1 cellular context compared by ENCODE assay signal in genomic region chr7:139703468-139704307, GRCh38.
TF ChIP-seq lines count a peak whose summit lies in the region.

No MANE protein-coding gene starts in this region.

TF ChIP-seq in H1, 55 proteins besides CTCF, POLR2A, EP300 and RAD21 (continued from another document):
- TF ChIP-seq CHD7 (IDR thresholded peaks at IDR 0.05; ENCODE audit: insufficient replicate concordance, low read length): no peak
